In genomic region chr14:24116111-24116809, GRCh38 we compare ENCODE assay signal across 8 cellular contexts. TPM values are rescaled to one million over a fixed set of nuclear protein-coding genes. Genes with fewer than 3 reads are reported as not detected.
DNase-seq lines count a peak whose midpoint lies in the region; ATAC-seq and TF ChIP-seq lines count a peak whose summit lies in the region.

No MANE protein-coding gene starts in this region.

- H3K4me2 ChIP-seq in SU-DHL-6 (ENCODE audit: low read depth, low read length, poor library complexity, severe bottlenecking): peak overlapping the region; percentile 81

- H3K9ac ChIP-seq in SU-DHL-6 (ENCODE audit: low read length): peak overlapping the region; percentile 82

- no peaks in the 10 kb centered on the region for H3F3A ChIP-seq in SU-DHL-6 (ENCODE audit: insufficient read depth)

- no peaks in the 10 kb centered on the region for H4K20me1 ChIP-seq in SU-DHL-6 (ENCODE audit: low read depth, low read length)

- H2AFZ ChIP-seq in SU-DHL-6 (ENCODE audit: low read depth, low read length, severe bottlenecking): no peak overlapping the region

- H3K4me3 ChIP-seq in GM12864 (ENCODE audit: low read depth, low read length) (peak overlapping the region; percentile 75), SU-DHL-6 (ENCODE audit: insufficient read depth, low read length, poor library complexity, severe bottlenecking) (peak overlapping the region; percentile 75), fibroblast of pulmonary artery (replicated peaks; ENCODE audit: low read depth, low read length) (peak overlapping the region; percentile 96), psoas muscle (peak overlapping the region; percentile 80)

- H3K9me3 ChIP-seq in SU-DHL-6 (ENCODE audit: insufficient read depth, low read length): no peaks in the 10 kb centered on the region
- no peaks in the 10 kb centered on the region for H3K9me3 ChIP-seq in psoas muscle

- H3K79me2 ChIP-seq in SU-DHL-6 (ENCODE audit: insufficient read depth, low read length): peaks cover 16% of the 10 kb centered on the region

- H3K27me3 ChIP-seq in SU-DHL-6 (ENCODE audit: low read length): no peaks in the 10 kb centered on the region
- no peaks in the 10 kb centered on the region for H3K27me3 ChIP-seq in psoas muscle (ENCODE audit: insufficient read depth in 3 of 3, low read length in 2 of 3)

- H3K27ac ChIP-seq in SU-DHL-6 (ENCODE audit: low read depth, low read length) (no peak overlapping the region), psoas muscle (no peak overlapping the region), RWPE1 (no peak overlapping the region)

- H3K4me1 ChIP-seq in psoas muscle: peaks cover 15% of the 10 kb centered on the region

- 80 to 86% (median 85%) methylated on average over 6 of the region's 6 CpGs for WGBS in psoas muscle, 3 donors

- H3K9me2 ChIP-seq in SU-DHL-6 (replicated peaks; ENCODE audit: insufficient read depth, low read length): no peaks in the 10 kb centered on the region

- TF ChIP-seq CTCF in GM12864 (IDR thresholded peaks at IDR 0.05; ENCODE audit: low read depth, low read length, missing control alignments) (no peak), SU-DHL-6 (IDR thresholded peaks at IDR 0.05; ENCODE audit: insufficient read depth, low read length, poor library complexity, severe bottlenecking) (no peak), fibroblast of pulmonary artery (IDR thresholded peaks at IDR 0.05; ENCODE audit: low read length, missing control alignments) (no peak), psoas muscle (IDR thresholded peaks at IDR 0.05) (no peak), RWPE1 (conservative IDR thresholded peaks at IDR 0.05; ENCODE audit: low read depth) (no peak)

- ATAC-seq in psoas muscle (no peak), GM18861 (IDR thresholded peaks at IDR 0.05; ENCODE audit: unreplicated experiment) (no peak)

- intact Hi-C loops in psoas muscle (cut with DNase I): no loop called here

- POLR2A ChIA-PET in RWPE1 (lab: Yijun Ruan, JAX; ENCODE audit: low non-redundant PET): interaction anchor here (1.7 kb wide), 1 partner anchor 31 kb away, joined by 3 read pairs; the partner anchor contains the start of gene RNF31

- DNase-seq in GM12864 (ENCODE audit: low read depth): no peak
- DNase-seq in fibroblast of pulmonary artery (ENCODE audit: low read depth): no peak
- no peak for DNase-seq in psoas muscle
- no peak for DNase-seq in NCI-H2029 treated with DMSO at 0.1 percent for 48 hours (lab: John Stamatoyannopoulos, UW)
- no peak for DNase-seq in RWPE1 (ENCODE audit: low spot score)
- DNase-seq in activated CD8-positive, alpha-beta memory T cell treated with anti-CD3 and anti-CD28 coated beads, Interleukin-2, amount 50 U/mL, for 4 hours: no peak

- CTCF ChIA-PET in RWPE1 (lab: Yijun Ruan, JAX): interaction anchor here (0.5 kb wide), 1 partner anchor 148 kb away, joined by 3 read pairs; no protein-coding TSS in a partner anchor

- no peaks in the 10 kb centered on the region for H3K36me3 ChIP-seq in SU-DHL-6 (ENCODE audit: low read length)
- H3K36me3 ChIP-seq in psoas muscle (ENCODE audit: insufficient read depth in 1 of 2, low read depth in 1 of 2): peaks cover 3 to 49% of the 10 kb centered on the region in 2 donors

RNA-seq across cellular contexts. Expression of gene NRL, which starts 1.5 kb away (rescaled TPM):
- total RNA-seq in psoas muscle: 1 to 10 TPM; 1.5 to 3.6 (median 2.5) TPM
- polyA plus RNA-seq in psoas muscle: 1 to 10 TPM; 1.2 to 5.1 (median 2.4) TPM

RNA-seq across cellular contexts. Expression of gene DCAF11, which starts 1.7 kb away (rescaled TPM):
- 10 to 100 TPM; 48.8 to 73.5 (median 68.6) TPM for total RNA-seq in psoas muscle
- 10 to 100 TPM; 34.7 to 66.4 (median 35.4) TPM for polyA plus RNA-seq in psoas muscle

RNA-seq across cellular contexts. Expression of gene FITM1, which starts 14.2 kb away (rescaled TPM):
- total RNA-seq in psoas muscle: 100 to 1,000 TPM in 3 of 4 donors, 10 to 100 TPM in 1; 72.8 to 167 (median 137) TPM
- 100 to 1,000 TPM; 100 to 163 (median 113) TPM for polyA plus RNA-seq in psoas muscle

RNA-seq across cellular contexts. Expression of gene PSME1, which starts 19.7 kb away (rescaled TPM):
- 100 to 1,000 TPM in 1 of 4 donors, 10 to 100 TPM in 3; 49.2 to 122 (median 80.3) TPM for total RNA-seq in psoas muscle
- polyA plus RNA-seq in psoas muscle: 100 to 1,000 TPM in 1 of 3 donors, 10 to 100 TPM in 2; 73.0 to 106 (median 92.6) TPM

RNA-seq across cellular contexts. Expression of gene PCK2, which starts 22.1 kb away (rescaled TPM):
- total RNA-seq in psoas muscle: 1 to 10 TPM; 2.1 to 4.5 (median 2.7) TPM
- 1 to 10 TPM; 2.0 to 2.7 (median 2.0) TPM for polyA plus RNA-seq in psoas muscle
